In genomic region chr1:185733818-185734709, GRCh38 we compare ENCODE assay signal across 1 cellular context.
TF ChIP-seq lines count a peak whose summit lies in the region.

HMCN1 (plus strand) TSS chr1:185734391; CDS start chr1:185734780, 389 bp downstream.

TF ChIP-seq in HepG2, 621 proteins besides CTCF, POLR2A, EP300 and RAD21 (continued from another document):
- TF ChIP-seq, protein P1, sequence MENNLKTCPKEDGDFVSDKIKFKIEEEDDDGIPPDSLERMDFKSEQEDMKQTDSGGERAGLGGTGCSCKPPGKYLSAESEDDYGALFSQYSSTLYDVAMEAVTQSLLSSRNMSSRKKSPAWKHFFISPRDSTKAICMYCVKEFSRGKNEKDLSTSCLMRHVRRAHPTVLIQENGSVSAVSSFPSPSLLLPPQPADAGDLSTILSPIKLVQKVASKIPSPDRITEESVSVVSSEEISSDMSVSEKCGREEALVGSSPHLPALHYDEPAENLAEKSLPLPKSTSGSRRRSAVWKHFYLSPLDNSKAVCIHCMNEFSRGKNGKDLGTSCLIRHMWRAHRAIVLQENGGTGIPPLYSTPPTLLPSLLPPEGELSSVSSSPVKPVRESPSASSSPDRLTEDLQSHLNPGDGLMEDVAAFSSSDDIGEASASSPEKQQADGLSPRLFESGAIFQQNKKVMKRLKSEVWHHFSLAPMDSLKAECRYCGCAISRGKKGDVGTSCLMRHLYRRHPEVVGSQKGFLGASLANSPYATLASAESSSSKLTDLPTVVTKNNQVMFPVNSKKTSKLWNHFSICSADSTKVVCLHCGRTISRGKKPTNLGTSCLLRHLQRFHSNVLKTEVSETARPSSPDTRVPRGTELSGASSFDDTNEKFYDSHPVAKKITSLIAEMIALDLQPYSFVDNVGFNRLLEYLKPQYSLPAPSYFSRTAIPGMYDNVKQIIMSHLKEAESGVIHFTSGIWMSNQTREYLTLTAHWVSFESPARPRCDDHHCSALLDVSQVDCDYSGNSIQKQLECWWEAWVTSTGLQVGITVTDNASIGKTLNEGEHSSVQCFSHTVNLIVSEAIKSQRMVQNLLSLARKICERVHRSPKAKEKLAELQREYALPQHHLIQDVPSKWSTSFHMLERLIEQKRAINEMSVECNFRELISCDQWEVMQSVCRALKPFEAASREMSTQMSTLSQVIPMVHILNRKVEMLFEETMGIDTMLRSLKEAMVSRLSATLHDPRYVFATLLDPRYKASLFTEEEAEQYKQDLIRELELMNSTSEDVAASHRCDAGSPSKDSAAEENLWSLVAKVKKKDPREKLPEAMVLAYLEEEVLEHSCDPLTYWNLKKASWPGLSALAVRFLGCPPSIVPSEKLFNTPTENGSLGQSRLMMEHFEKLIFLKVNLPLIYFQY (CRISPR knock-in tag; IDR thresholded peaks at IDR 0.05; ENCODE audit: borderline replicate concordance), result no peak
- TF ChIP-seq ZNF441 (CRISPR knock-in tag; IDR thresholded peaks at IDR 0.05; ENCODE audit: borderline replicate concordance), result 0 out of 2 replicates have a peak, but pooled peaks have one; percentile 14
- TF ChIP-seq TCF7 (IDR thresholded peaks at IDR 0.05; ENCODE audit: low read depth), result peak; percentile 19; the same call in 1 of the 2 replicates
- TF ChIP-seq MLXIP (CRISPR knock-in tag; IDR thresholded peaks at IDR 0.05; ENCODE audit: borderline replicate concordance), result no peak
- TF ChIP-seq NONO (IDR thresholded peaks at IDR 0.05), result no peak
- 0 out of 2 replicates have a peak, but pooled peaks have one; percentile 33 for TF ChIP-seq NONO (CRISPR knock-in tag; conservative IDR thresholded peaks at IDR 0.05)
- TF ChIP-seq, protein P2, sequence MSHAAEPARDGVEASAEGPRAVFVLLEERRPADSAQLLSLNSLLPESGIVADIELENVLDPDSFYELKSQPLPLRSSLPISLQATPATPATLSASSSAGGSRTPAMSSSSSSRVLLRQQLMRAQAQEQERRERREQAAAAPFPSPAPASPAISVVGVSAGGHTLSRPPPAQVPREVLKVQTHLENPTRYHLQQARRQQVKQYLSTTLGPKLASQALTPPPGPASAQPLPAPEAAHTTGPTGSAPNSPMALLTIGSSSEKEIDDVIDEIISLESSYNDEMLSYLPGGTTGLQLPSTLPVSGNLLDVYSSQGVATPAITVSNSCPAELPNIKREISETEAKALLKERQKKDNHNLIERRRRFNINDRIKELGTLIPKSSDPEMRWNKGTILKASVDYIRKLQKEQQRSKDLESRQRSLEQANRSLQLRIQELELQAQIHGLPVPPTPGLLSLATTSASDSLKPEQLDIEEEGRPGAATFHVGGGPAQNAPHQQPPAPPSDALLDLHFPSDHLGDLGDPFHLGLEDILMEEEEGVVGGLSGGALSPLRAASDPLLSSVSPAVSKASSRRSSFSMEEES (CRISPR knock-in tag; IDR thresholded peaks at IDR 0.05), result no peak
